In the genomic region with DNA sequence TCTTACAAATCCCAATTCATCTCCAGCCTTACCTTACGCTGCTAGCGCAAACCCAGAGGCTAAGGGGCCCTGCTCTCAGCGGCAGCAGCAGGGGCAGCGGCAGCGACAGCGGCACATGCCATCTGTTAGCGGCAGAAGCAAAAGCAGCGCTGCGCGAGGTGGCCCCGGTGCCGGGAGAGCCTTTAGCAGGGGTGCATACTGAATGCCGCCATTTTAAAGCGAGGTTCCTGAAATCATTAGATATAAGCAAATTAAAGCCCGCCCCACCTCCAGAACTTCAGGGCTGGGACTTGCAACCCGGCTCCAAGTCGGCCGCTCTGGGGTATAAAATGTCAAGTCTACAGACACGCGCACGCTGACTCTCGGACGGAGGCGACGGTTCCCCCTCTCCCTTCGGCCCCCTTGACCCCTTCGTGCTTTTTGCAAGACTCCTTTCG, we compare ENCODE assay signal across 8 cellular contexts. TPM values are rescaled to one million over a fixed set of nuclear protein-coding genes. Genes with fewer than 3 reads are reported as not detected.
A peak's percentile ranks its signal among the peaks of the same experiment; 100 is the strongest.
DNase-seq lines count a peak whose midpoint lies in the region; ATAC-seq, FAIRE-seq and TF ChIP-seq lines count a peak whose summit lies in the region.

A gene with protein sequence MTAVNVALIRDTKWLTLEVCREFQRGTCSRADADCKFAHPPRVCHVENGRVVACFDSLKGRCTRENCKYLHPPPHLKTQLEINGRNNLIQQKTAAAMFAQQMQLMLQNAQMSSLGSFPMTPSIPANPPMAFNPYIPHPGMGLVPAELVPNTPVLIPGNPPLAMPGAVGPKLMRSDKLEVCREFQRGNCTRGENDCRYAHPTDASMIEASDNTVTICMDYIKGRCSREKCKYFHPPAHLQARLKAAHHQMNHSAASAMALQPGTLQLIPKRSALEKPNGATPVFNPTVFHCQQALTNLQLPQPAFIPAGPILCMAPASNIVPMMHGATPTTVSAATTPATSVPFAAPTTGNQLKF (minus strand): TSS at position 220 of the 437 bp plus-strand sequence. CDS start 49,427 bp downstream, outside the sequence.

- no peak for TF ChIP-seq CTCF in astrocyte of the spinal cord (IDR thresholded peaks at IDR 0.05; ENCODE audit: low read depth, low read length)

- peak within 1 kb of the TSS; percentile 76 to 95 (median 89) for H3K27ac ChIP-seq in skin epidermis

- peak; percentile 87 for FAIRE-seq in GM12891 (lab: Jason Lieb, UNC)

- TF ChIP-seq POLR2A in GM12891 (IDR thresholded peaks at IDR 0.05; ENCODE audit: low read depth, low read length): 0 out of 2 replicates have a peak, but pooled peaks have one; percentile 12

- ATAC-seq in HG02623 (IDR thresholded peaks at IDR 0.05; ENCODE audit: unreplicated experiment): peak; percentile 29

- in situ Hi-C loops in astrocyte of the spinal cord (cut with HindIII; ENCODE audit: low sequenced_read_pairs): no loop called here

- no peaks in the 10 kb centered on the region for H3K9me3 ChIP-seq in iPS-18c (ENCODE audit: control insufficient read depth, insufficient read depth, low read length)

- DNase-seq in GM12891 (ENCODE audit: insufficient read length, low spot score) (no peak), NCI-H1417 treated with DMSO at 0.1 percent for 48 hours (lab: John Stamatoyannopoulos, UW) (peak; percentile 8), T-helper 22 cell (ENCODE audit: low read depth) (peak; percentile 49), astrocyte of the spinal cord (ENCODE audit: low read depth, low spot score) (peak; percentile 46), 8988T (no peak)

- H3K4me3 ChIP-seq in astrocyte of the spinal cord (ENCODE audit: low read depth, low read length): peak within 1 kb of the TSS; percentile 56
- H3K4me3 ChIP-seq in iPS-18c (ENCODE audit: insufficient read depth, low read depth, low read length): peak within 1 kb of the TSS; percentile 50
- peak within 1 kb of the TSS; percentile 46 to 63 (median 60) for H3K4me3 ChIP-seq in skin epidermis

TF ChIP-seq in GM12891, 5 proteins besides CTCF, POLR2A, EP300 and RAD21:
- peak; percentile 37; the same call in 1 of the 2 replicates for TF ChIP-seq POLR2AphosphoS5 (IDR thresholded peaks at IDR 0.05; ENCODE audit: low read depth, low read length)
- TF ChIP-seq TAF1 (IDR thresholded peaks at IDR 0.05; ENCODE audit: low read depth, low read length): peak; percentile 57
- no peak for TF ChIP-seq SPI1 (IDR thresholded peaks at IDR 0.05; ENCODE audit: low read depth, low read length)
- no peak for TF ChIP-seq PAX5 (IDR thresholded peaks at IDR 0.05; ENCODE audit: insufficient read depth, low read length, severe bottlenecking)
- TF ChIP-seq POU2F2 (IDR thresholded peaks at IDR 0.05; ENCODE audit: low read depth, low read length): no peak

RNA-seq across cellular contexts. Expression of the gene that starts here (rescaled TPM):
- 4.9 TPM for polyA plus RNA-seq in GM12891 (2012; ENCODE audit: low read depth, missing spikeins)

Comparison
In these comparisons a context has a peak if more than half of its experiments do, and no peak if none do; other contexts are left out.
1. DNase-seq: peak in NCI-H1417 treated with DMSO at 0.1 percent for 48 hours (single experiment), T-helper 22 cell (single experiment) and astrocyte of the spinal cord (single experiment); none in GM12891 (single experiment) and 8988T (single experiment).
2. Peak in every context shown above with its lines, with median percentiles within 50 percentile points of each other: H3K4me3 ChIP-seq.